Comparison of ENCODE assay signal across 9 cellular contexts in genomic region chr1:38474738-38475623, GRCh38.
A peak's percentile ranks its signal among the peaks of the same experiment; 100 is the strongest.
DNase-seq lines count a peak whose midpoint lies in the region; ATAC-seq and TF ChIP-seq lines count a peak whose summit lies in the region.
"Had no signal": no experiment of that assay in that cellular context is flagged by ENCODE, and none has a peak within 500 bp of the region (broad histone marks: within the 10 kb centered on the region; RNA-seq: fewer than 3 reads in every experiment).

No MANE protein-coding gene starts in this region.

- POLR2A ChIA-PET in WTC11 (lab: Charles Lee) (interaction anchor here (0.9 to 1.6 kb wide), 3 partner anchors 15 to 189 kb away, joined by 3 to 5 read pairs (median 3); no protein-coding TSS in a partner anchor), HEK293T (lab: Yijun Ruan, JAX) (no interaction called here)

- H3K4me3 ChIP-seq in rectal smooth muscle tissue (ENCODE audit: low read length) (peak overlapping the region; percentile 4), adrenal gland (no peak overlapping the region)
- H3K4me3 ChIP-seq in effector memory CD4-positive, alpha-beta T cell (ENCODE audit: insufficient read depth, low read depth, low read length, poor library complexity, severe bottlenecking) = no peak overlapping the region

- H3K9me3 Mint-ChIP-seq in WTC11 = peaks cover 23% of the 10 kb centered on the region

- peaks cover 19% of the 10 kb centered on the region for H3K36me3 Mint-ChIP-seq in WTC11

- H3K4me1 ChIP-seq in rectal smooth muscle tissue (ENCODE audit: control insufficient read depth, insufficient read depth, low read length) = no peaks in the 10 kb centered on the region
- H3K4me1 ChIP-seq in adrenal gland (replicated peaks in 1 of 2) = peaks cover 0 to 3% of the 10 kb centered on the region in 2 donors
- H3K4me1 ChIP-seq in effector memory CD4-positive, alpha-beta T cell (ENCODE audit: control insufficient read depth, insufficient read depth, low read length, poor library complexity, severe bottlenecking) = no peaks in the 10 kb centered on the region

- peak overlapping the region; percentile 78 for H3K4me3 Mint-ChIP-seq in WTC11

- ATAC-seq in HG02870 (IDR thresholded peaks at IDR 0.05; ENCODE audit: unreplicated experiment) = peak; percentile 88
- ATAC-seq in WTC11 = peak; percentile 14

- H3K9ac ChIP-seq in rectal smooth muscle tissue (ENCODE audit: low read length) = no peak overlapping the region

- TF ChIP-seq CTCF in WTC11 (IDR thresholded peaks at IDR 0.05) = no peak
- no peak for TF ChIP-seq CTCF in adrenal gland (IDR thresholded peaks at IDR 0.05)

- H3K9me3 ChIP-seq in adrenal gland (replicated peaks in 1 of 3) = no peaks in the 10 kb centered on the region
- no peaks in the 10 kb centered on the region for H3K9me3 ChIP-seq in effector memory CD4-positive, alpha-beta T cell (ENCODE audit: control insufficient read depth, low read length)

- intact Hi-C loops in adrenal gland (cut with DNase I) = no loop called here

- peaks cover 6% of the 10 kb centered on the region for H3K27me3 ChIP-seq in rectal smooth muscle tissue (ENCODE audit: control insufficient read depth, insufficient read depth, low read length)
- H3K27me3 ChIP-seq in adrenal gland = peaks cover 24% of the 10 kb centered on the region
- H3K27me3 ChIP-seq in effector memory CD4-positive, alpha-beta T cell (replicated peaks; ENCODE audit: control insufficient read depth, insufficient read depth, low read length, poor library complexity, severe bottlenecking) = no peaks in the 10 kb centered on the region

- H3K27ac Mint-ChIP-seq in WTC11 = peak overlapping the region; percentile 95

- H3K4me1 Mint-ChIP-seq in WTC11 = peaks cover 31% of the 10 kb centered on the region

- H3K27me3 Mint-ChIP-seq in WTC11 (ENCODE audit: low read depth) = peaks cover 30% of the 10 kb centered on the region

- TF ChIP-seq POLR2A in GM19099 (IDR thresholded peaks at IDR 0.05; ENCODE audit: extremely low read depth, insufficient read length, low read depth) = peak; percentile 23
- TF ChIP-seq POLR2A in adrenal gland (IDR thresholded peaks at IDR 0.05) = no peak

- CTCF ChIA-PET in WTC11 (lab: Charles Lee) (interaction anchor here (1.2 to 3.1 kb wide), 8 partner anchors 9 to 428 kb away, joined by 3 to 24 read pairs (median 6); partner anchors contain the start of gene POU3F1), HEK293T (lab: Yijun Ruan, JAX) (no interaction called here)

- H3K27ac ChIP-seq in rectal smooth muscle tissue (ENCODE audit: low read depth, low read length) (no peak overlapping the region), adrenal gland (no peak overlapping the region)
- no peak overlapping the region for H3K27ac ChIP-seq in effector memory CD4-positive, alpha-beta T cell (ENCODE audit: insufficient read depth, low read length, poor library complexity, severe bottlenecking)

- 53 to 64% (median 57%) methylated on average over 18 of the region's 18 CpGs for WGBS in adrenal gland, 4 donors

- DNase-seq in WTC11 (ENCODE audit: low spot score) = no peak
- DNase-seq in NCI-H69 (lab: John Stamatoyannopoulos, UW) = no peak
- DNase-seq in adrenal gland = no peak
- DNase-seq in HEK293T (ENCODE audit: extremely low spot score) = no peak
- DNase-seq in effector memory CD4-positive, alpha-beta T cell = no peak
- DNase-seq: cortex of kidney had no signal

- H3K36me3 ChIP-seq in rectal smooth muscle tissue (ENCODE audit: control insufficient read depth, insufficient read depth, low read length) (no peaks in the 10 kb centered on the region), adrenal gland (replicated peaks in 1 of 2) (no peaks in the 10 kb centered on the region)
- H3K36me3 ChIP-seq in effector memory CD4-positive, alpha-beta T cell (ENCODE audit: control insufficient read depth, insufficient read depth, low read length) = no peaks in the 10 kb centered on the region

TF ChIP-seq in WTC11, 78 proteins besides CTCF, POLR2A, EP300 and RAD21:
- no peak for TF ChIP-seq ZNF121 (CRISPR knock-in tag; IDR thresholded peaks at IDR 0.05)
- TF ChIP-seq ZNF138 (CRISPR knock-in tag; conservative IDR thresholded peaks at IDR 0.05) = no peak
- TF ChIP-seq IRF2 (CRISPR knock-in tag; IDR thresholded peaks at IDR 0.05; ENCODE audit: borderline replicate concordance, low read depth) = no peak
- no peak for TF ChIP-seq ZNF396 (CRISPR knock-in tag; IDR thresholded peaks at IDR 0.05; ENCODE audit: borderline replicate concordance)
- no peak for TF ChIP-seq AFF4 (CRISPR knock-in tag; IDR thresholded peaks at IDR 0.05; ENCODE audit: borderline replicate concordance)
- no peak for TF ChIP-seq ZNF317 (CRISPR knock-in tag; IDR thresholded peaks at IDR 0.05; ENCODE audit: borderline replicate concordance, low read depth)
- no peak for TF ChIP-seq MAX (CRISPR knock-in tag; IDR thresholded peaks at IDR 0.05)

TF ChIP-seq in HEK293T, 16 proteins besides CTCF, POLR2A, EP300 and RAD21:
- TF ChIP-seq FOXA1 (IDR thresholded peaks at IDR 0.05) = no peak
- no peak for TF ChIP-seq PKNOX1 (IDR thresholded peaks at IDR 0.05)
- TF ChIP-seq ARNT (IDR thresholded peaks at IDR 0.05) = no peak
- no peak for TF ChIP-seq SUZ12 (IDR thresholded peaks at IDR 0.05)
- no peak for TF ChIP-seq ZNF384 (IDR thresholded peaks at IDR 0.05)
- TF ChIP-seq L3MBTL2 (conservative IDR thresholded peaks at IDR 0.05) = no peak
- TF ChIP-seq SP1 (IDR thresholded peaks at IDR 0.05) = no peak
- no peak for TF ChIP-seq ELF4 (IDR thresholded peaks at IDR 0.05)
- TF ChIP-seq FOXK2 (IDR thresholded peaks at IDR 0.05) = no peak
- TF ChIP-seq NFRKB (IDR thresholded peaks at IDR 0.05) = no peak
- TF ChIP-seq TARDBP (IDR thresholded peaks at IDR 0.05) = no peak
- no peak for TF ChIP-seq CTBP1 (IDR thresholded peaks at IDR 0.05; ENCODE audit: borderline replicate concordance)
- no peak for TF ChIP-seq FOXM1 (IDR thresholded peaks at IDR 0.05; ENCODE audit: borderline replicate concordance)
- no peak for TF ChIP-seq HDGF (IDR thresholded peaks at IDR 0.05; ENCODE audit: borderline replicate concordance)
- TF ChIP-seq LEF1 (IDR thresholded peaks at IDR 0.05; ENCODE audit: borderline replicate concordance) = no peak
- TF ChIP-seq BHLHE40 (IDR thresholded peaks at IDR 0.05; ENCODE audit: borderline replicate concordance) = no peak
